Comparison of ENCODE assay signal across 1 cellular context in genomic region chr4:108762559-108763225, GRCh38.
TF ChIP-seq lines count a peak whose summit lies in the region.

TSS of gene ETNPPL (minus strand) at chr4:108763053. CDS start at chr4:108762898, 155 bp downstream.

TF ChIP-seq in HepG2, 621 proteins besides CTCF, POLR2A, EP300 and RAD21 (continued from another document and continues in another):
- no peak for TF ChIP-seq ATF6 (CRISPR knock-in tag; conservative IDR thresholded peaks at IDR 0.05)
- peak; percentile 76 for TF ChIP-seq GABPB1 (CRISPR knock-in tag; IDR thresholded peaks at IDR 0.05)
- TF ChIP-seq TMF1 (CRISPR knock-in tag; IDR thresholded peaks at IDR 0.05; ENCODE audit: low read depth), result no peak
- TF ChIP-seq ZNF282 (IDR thresholded peaks at IDR 0.05; ENCODE audit: partially characterized antibody), result no peak
- no peak for TF ChIP-seq ZNF784 (CRISPR knock-in tag; IDR thresholded peaks at IDR 0.05; ENCODE audit: borderline replicate concordance)
- no peak for TF ChIP-seq U2AF1 (optimal IDR thresholded peaks at IDR 0.05; ENCODE audit: low read depth, low read length)
- peak; percentile 33 for TF ChIP-seq SKI (IDR thresholded peaks at IDR 0.05; ENCODE audit: partially characterized antibody)
- no peak for TF ChIP-seq ZFP36L2 (CRISPR knock-in tag; IDR thresholded peaks at IDR 0.05)
- TF ChIP-seq DNMT1 (CRISPR knock-in tag; IDR thresholded peaks at IDR 0.05), result no peak
- TF ChIP-seq KLF16 (CRISPR knock-in tag; IDR thresholded peaks at IDR 0.05), result no peak; a peak in 1 of 4 replicates
- no peak for TF ChIP-seq CBX2 (IDR thresholded peaks at IDR 0.05; ENCODE audit: low read depth, low read length)
- 0 out of 2 replicates have a peak, but pooled peaks have one; percentile 25 for TF ChIP-seq CBX2 (CRISPR knock-in tag; IDR thresholded peaks at IDR 0.05; ENCODE audit: low read depth)
- no peak for TF ChIP-seq ZNF468 (CRISPR knock-in tag; IDR thresholded peaks at IDR 0.05)
- no peak for TF ChIP-seq CEBPG (CRISPR knock-in tag; IDR thresholded peaks at IDR 0.05)
- TF ChIP-seq NCOA5 (CRISPR knock-in tag; IDR thresholded peaks at IDR 0.05), result no peak
- TF ChIP-seq ZFP41 (CRISPR knock-in tag; IDR thresholded peaks at IDR 0.05; ENCODE audit: borderline replicate concordance), result no peak
- TF ChIP-seq TERF1 (CRISPR knock-in tag; IDR thresholded peaks at IDR 0.05), result no peak
- TF ChIP-seq ZNF225 (CRISPR knock-in tag; IDR thresholded peaks at IDR 0.05), result peak; percentile 39; the same call in 1 of the 2 replicates
- no peak for TF ChIP-seq RBAK (CRISPR knock-in tag; IDR thresholded peaks at IDR 0.05)
- peak; percentile 81 for TF ChIP-seq XRCC5 (optimal IDR thresholded peaks at IDR 0.05; ENCODE audit: low read length)
- no peak for TF ChIP-seq RELA (CRISPR knock-in tag; IDR thresholded peaks at IDR 0.05)
- TF ChIP-seq ZNF710 (CRISPR knock-in tag; IDR thresholded peaks at IDR 0.05; ENCODE audit: borderline replicate concordance), result peak; percentile 46; the same call in 1 of the 2 replicates
- TF ChIP-seq STAT5B (CRISPR knock-in tag; IDR thresholded peaks at IDR 0.05), result no peak
- peak; percentile 91 for TF ChIP-seq NRL (CRISPR knock-in tag; IDR thresholded peaks at IDR 0.05; ENCODE audit: borderline replicate concordance)
- TF ChIP-seq MAX (IDR thresholded peaks at IDR 0.05), result peak; percentile 94
- 0 out of 2 replicates have a peak, but pooled peaks have one; percentile 13 for TF ChIP-seq POGZ (CRISPR knock-in tag; IDR thresholded peaks at IDR 0.05)
- TF ChIP-seq HNF4A (CRISPR knock-in tag; IDR thresholded peaks at IDR 0.05), result peak; percentile 80
- TF ChIP-seq LCORL (IDR thresholded peaks at IDR 0.05), result no peak
- TF ChIP-seq LCORL (CRISPR knock-in tag; IDR thresholded peaks at IDR 0.05), result peak; percentile 15; the same call in 1 of the 2 replicates
- TF ChIP-seq REXO4 (CRISPR knock-in tag; IDR thresholded peaks at IDR 0.05; ENCODE audit: borderline replicate concordance), result no peak
- TF ChIP-seq ISL2 (CRISPR knock-in tag; IDR thresholded peaks at IDR 0.05), result peak; percentile 13; the same call in 1 of the 2 replicates
- TF ChIP-seq ZBTB38 (CRISPR knock-in tag; IDR thresholded peaks at IDR 0.05), result peak; percentile 53; the same call in 1 of the 2 replicates
- no peak for TF ChIP-seq MLLT10 (CRISPR knock-in tag; IDR thresholded peaks at IDR 0.05)
- no peak for TF ChIP-seq NFKBIZ (CRISPR knock-in tag; IDR thresholded peaks at IDR 0.05)
- no peak for TF ChIP-seq CAMTA2 (CRISPR knock-in tag; IDR thresholded peaks at IDR 0.05; ENCODE audit: borderline replicate concordance)
- no peak for TF ChIP-seq ZNF317 (CRISPR knock-in tag; IDR thresholded peaks at IDR 0.05)
- TF ChIP-seq ZNF547 (CRISPR knock-in tag; IDR thresholded peaks at IDR 0.05), result no peak
- TF ChIP-seq TCF7L2 (IDR thresholded peaks at IDR 0.05; ENCODE audit: low read depth, low read length), result no peak
- TF ChIP-seq TEAD3 (CRISPR knock-in tag; optimal IDR thresholded peaks at IDR 0.05; ENCODE audit: borderline replicate concordance), result no peak
- TF ChIP-seq ZBTB25 (CRISPR knock-in tag; IDR thresholded peaks at IDR 0.05), result peak; percentile 41; the same call in 1 of the 2 replicates
- TF ChIP-seq ZXDC (CRISPR knock-in tag; IDR thresholded peaks at IDR 0.05), result peak; percentile 26; the same call in 1 of the 2 replicates
- peak; percentile 61 for TF ChIP-seq TFDP2 (CRISPR knock-in tag; IDR thresholded peaks at IDR 0.05)
- TF ChIP-seq NONO (IDR thresholded peaks at IDR 0.05), result no peak
- TF ChIP-seq NONO (CRISPR knock-in tag; conservative IDR thresholded peaks at IDR 0.05), result 0 out of 2 replicates have a peak, but pooled peaks have one; percentile 34
- no peak for TF ChIP-seq NKX3-1 (CRISPR knock-in tag; IDR thresholded peaks at IDR 0.05)
- no peak for TF ChIP-seq KLF13 (CRISPR knock-in tag; IDR thresholded peaks at IDR 0.05)
- TF ChIP-seq ZNF75D (CRISPR knock-in tag; IDR thresholded peaks at IDR 0.05; ENCODE audit: borderline replicate concordance), result no peak
- no peak for TF ChIP-seq NFIC (IDR thresholded peaks at IDR 0.05; ENCODE audit: low read length)
- no peak for TF ChIP-seq KAT2B (IDR thresholded peaks at IDR 0.05; ENCODE audit: borderline replicate concordance, low read depth, low read length)
- TF ChIP-seq NR2F6 (IDR thresholded peaks at IDR 0.05), result no peak
- no peak; the same call in 1 of the 2 replicates for TF ChIP-seq NR2F6 (CRISPR knock-in tag; IDR thresholded peaks at IDR 0.05)
- peak; percentile 42; the same call in 1 of the 2 replicates for TF ChIP-seq ZNF768 (CRISPR knock-in tag; IDR thresholded peaks at IDR 0.05)
- no peak for TF ChIP-seq SNAPC2 (CRISPR knock-in tag; IDR thresholded peaks at IDR 0.05)
- no peak for TF ChIP-seq TRIM24 (CRISPR knock-in tag; IDR thresholded peaks at IDR 0.05)
- no peak for TF ChIP-seq ZNF234 (CRISPR knock-in tag; conservative IDR thresholded peaks at IDR 0.05)
- no peak for TF ChIP-seq ZNF143 (CRISPR knock-in tag; IDR thresholded peaks at IDR 0.05)
- no peak for TF ChIP-seq ZNF512 (CRISPR knock-in tag; IDR thresholded peaks at IDR 0.05)
- TF ChIP-seq RAD51 (IDR thresholded peaks at IDR 0.05; ENCODE audit: borderline replicate concordance), result no peak
- no peak for TF ChIP-seq IKZF4 (CRISPR knock-in tag; IDR thresholded peaks at IDR 0.05; ENCODE audit: borderline replicate concordance, low read depth, not compliant biosample characterization)
- no peak for TF ChIP-seq IRX3 (CRISPR knock-in tag; IDR thresholded peaks at IDR 0.05; ENCODE audit: borderline replicate concordance, low read depth)
- peak; percentile 61; the same call in 1 of the 2 replicates for TF ChIP-seq ZBTB7A (CRISPR knock-in tag; IDR thresholded peaks at IDR 0.05)
- TF ChIP-seq ZFAT (CRISPR knock-in tag; conservative IDR thresholded peaks at IDR 0.05), result no peak
- no peak for TF ChIP-seq TGIF2 (CRISPR knock-in tag; IDR thresholded peaks at IDR 0.05)
